Comparison of ENCODE assay signal across 12 cellular contexts in the genomic region with DNA sequence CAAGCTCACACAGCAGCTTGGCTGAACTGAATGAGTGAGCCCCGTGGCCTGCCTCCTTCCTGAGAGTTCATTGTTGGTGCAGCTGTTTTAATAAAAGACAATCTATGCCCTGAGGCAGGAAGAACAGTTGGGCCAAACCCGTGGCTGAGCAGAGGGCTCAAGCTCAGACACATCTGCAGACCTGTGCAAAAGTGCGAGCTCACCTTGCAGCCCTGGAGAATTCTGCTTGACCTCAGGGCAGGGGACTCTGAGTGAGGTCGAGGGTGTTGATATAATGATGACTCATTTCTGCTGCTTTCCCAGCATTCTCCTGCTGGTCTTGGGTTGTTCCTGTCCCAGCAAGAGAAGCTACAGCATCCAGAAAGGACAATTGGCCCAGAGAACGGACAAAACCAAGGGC.
A peak's percentile ranks its signal among the peaks of the same experiment; 100 is the strongest.
DNase-seq lines count a peak whose midpoint lies in the region; ATAC-seq lines count a peak whose summit lies in the region.
"Had no signal": no experiment of that assay in that cellular context is flagged by ENCODE, and none has a peak within 500 bp of the region (broad histone marks: within the 10 kb centered on the region; RNA-seq: fewer than 3 reads in every experiment).

No MANE protein-coding gene starts in this region.

- no peak for DNase-seq in Right ventricle myocardium inferior (ENCODE audit: missing footprints)
- no peak for DNase-seq in cardiac septum (ENCODE audit: low spot score)
- DNase-seq in NCI-H345 treated with DMSO at 0.1 percent for 48 hours (lab: John Stamatoyannopoulos, UW; ENCODE audit: unreplicated experiment), result peak; percentile 53
- peak; percentile 3 for DNase-seq in epithelial cell of prostate (ENCODE audit: low read depth, low spot score)
- peak; percentile 51 for DNase-seq in renal cortical epithelial cell (ENCODE audit: low read depth)
- DNase-seq in LoVo (ENCODE audit: low spot score), result no peak
- DNase-seq in NCI-H1105 (lab: John Stamatoyannopoulos, UW), result no peak
- no peak for DNase-seq in mesenteric fat pad (ENCODE audit: low spot score)
- DNase-seq: NCI-H748 treated with DMSO at 0.1 percent for 48 hours, testis had no signal

- intact Hi-C loops in Right ventricle myocardium inferior (cut with DNase I), result no loop called here
- intact Hi-C loops in cardiac septum (cut with DNase I), result no loop called here

- ATAC-seq in Right ventricle myocardium inferior, result peak; percentile 39

- no peak overlapping the region for H3K27ac ChIP-seq in epithelial cell of prostate
- H3K27ac ChIP-seq: parathyroid adenoma, SJSA1, testis had no signal

Comparison
In these comparisons a context has a peak if more than half of its experiments do, and no peak if none do; other contexts are left out.
1. DNase-seq: peak in NCI-H345 treated with DMSO at 0.1 percent for 48 hours (single experiment), epithelial cell of prostate (single experiment) and renal cortical epithelial cell (single experiment); none in Right ventricle myocardium inferior (single experiment), cardiac septum (single experiment), LoVo (single experiment), NCI-H1105 (single experiment) and mesenteric fat pad (single experiment).